Comparison of ENCODE assay signal across 7 cellular contexts in genomic region chr4:47060561-47060960, GRCh38. TPM values are rescaled to one million over a fixed set of nuclear protein-coding genes. Genes with fewer than 3 reads are reported as not detected.
"Had no signal": no experiment of that assay in that cellular context is flagged by ENCODE, and none has a peak within 500 bp of the region (broad histone marks: within the 10 kb centered on the region; RNA-seq: fewer than 3 reads in every experiment).

No MANE protein-coding gene starts in this region.

- DNase-seq: GM23248, GOT3, H9, HCEC 1CT, KBM-7 had no signal

- H2AFZ ChIP-seq: GM23248 had no signal

- H3K27ac ChIP-seq: GM23248 had no signal

- H3K9ac ChIP-seq: GM23248 had no signal

- H3K4me3 ChIP-seq: GM23248 had no signal

- FAIRE-seq: HTR-8/SVneo had no signal

RNA-seq across cellular contexts. Expression of gene GABRB1, which starts 29.2 kb away (rescaled TPM):
- polyA plus RNA-seq: GM23248, IgD-negative memory B cell had no signal
